ENCODE assay signal across 15 cellular contexts in the genomic region with DNA sequence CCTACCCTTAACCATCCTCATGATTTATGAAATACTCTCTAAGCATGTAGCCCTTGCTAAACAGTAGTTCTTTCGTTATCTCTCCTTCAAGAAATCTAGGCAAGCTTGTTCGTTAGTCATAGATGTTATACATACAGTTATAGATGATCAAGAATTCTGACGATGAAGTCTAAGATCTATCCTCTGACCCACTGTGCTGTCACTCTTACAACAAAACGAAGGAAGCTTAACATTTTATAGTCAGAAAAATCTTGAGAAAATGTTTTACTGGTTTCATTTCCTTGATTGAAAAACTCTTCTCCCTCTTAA.
DNase-seq lines count a peak whose midpoint lies in the region; ATAC-seq, FAIRE-seq and TF ChIP-seq lines count a peak whose summit lies in the region.
"Had no signal": no experiment of that assay in that cellular context is flagged by ENCODE, and none has a peak within 500 bp of the region (broad histone marks: within the 10 kb centered on the region; RNA-seq: fewer than 3 reads in every experiment).

No MANE protein-coding gene starts in this region.

- peak overlapping the region; percentile 41 for H3K9ac ChIP-seq in Karpas-422 (ENCODE audit: low read length)

- peak overlapping the region; percentile 6 for H3K4me3 Mint-ChIP-seq in CD8-positive, alpha-beta T cell
- H3K4me3 Mint-ChIP-seq in activated CD4-positive, alpha-beta T cell treated with anti-CD3 and anti-CD28 coated beads, Interleukin-2, amount 10 ng/mL, durations not matched to agents 7 days and 5 days: no peak overlapping the region

- H4K20me1 ChIP-seq in Karpas-422 (ENCODE audit: insufficient read depth, low read depth, low read length): peaks cover 51% of the 10 kb centered on the region; the same call in 1 of the 2 replicates
- peaks cover 68% of the 10 kb centered on the region for H4K20me1 ChIP-seq in osteoblast (ENCODE audit: insufficient read depth, low read length)

- no peak for TF ChIP-seq CTCF in CD8-positive, alpha-beta T cell (IDR thresholded peaks at IDR 0.05)
- TF ChIP-seq CTCF in bronchial epithelial cell (IDR thresholded peaks at IDR 0.05; ENCODE audit: insufficient read depth, low read length, severe bottlenecking): no peak
- no peak for TF ChIP-seq CTCF in osteoblast (IDR thresholded peaks at IDR 0.05; ENCODE audit: extremely low read depth, low read depth, low read length)

- H3K4me2 ChIP-seq in Karpas-422 (ENCODE audit: low read depth, low read length, poor library complexity, severe bottlenecking): peak overlapping the region; percentile 65
- H3K4me2 ChIP-seq in osteoblast (ENCODE audit: insufficient read depth, low read length): peak overlapping the region; percentile 39

- intact Hi-C loops in CD8-positive, alpha-beta T cell (cut with DNase I, micrococcal nuclease): loop anchor here in 1 of 2 experiments (10.0 kb wide), 1 partner anchor 300 kb away; a partner anchor contains a TSS
- intact Hi-C loops in left colon (cut with DNase I, micrococcal nuclease): no loop called here

- no peak for DNase-seq in CD8-positive, alpha-beta T cell
- DNase-seq in Karpas-422 (no peak), bronchial epithelial cell (ENCODE audit: low read depth) (peak; percentile 72), osteoblast (ENCODE audit: insufficient read length, low spot score, missing footprints) (peak; percentile 49), NCI-H2081 treated with DMSO at 0.1 percent for 48 hours (lab: John Stamatoyannopoulos, UW) (no peak), KBM-7 (no peak), left colon (no peak)
- no peak for DNase-seq in activated CD4-positive, alpha-beta T cell treated with anti-CD3 and anti-CD28 coated beads, Interleukin-2, amount 10 ng/mL, durations not matched to agents 7 days and 5 days
- DNase-seq: activated CD8-positive, alpha-beta memory T cell treated with anti-CD3 and anti-CD28 coated beads for 24 hours; cerebellar nuclear complex; mesendoderm; NCI-H2227 treated with DMSO at 0.1 percent for 48 hours; SHP77 treated with DMSO at 0.1 percent for 48 hours had no signal

- H3K9me2 ChIP-seq in Karpas-422 (replicated peaks; ENCODE audit: insufficient read depth, low read length): no peaks in the 10 kb centered on the region

- no peak for FAIRE-seq in bronchial epithelial cell (lab: Jason Lieb, UNC)
- FAIRE-seq: D721Med had no signal

- in situ Hi-C loops in KBM-7 (cut with MboI; ENCODE audit: low pct_unique_long_range_greater_than_20kb, low sequenced_read_pairs): no loop called here

- peaks cover 43% of the 10 kb centered on the region for H3K79me2 ChIP-seq in Karpas-422 (ENCODE audit: low read length)
- peaks cover 57% of the 10 kb centered on the region for H3K79me2 ChIP-seq in osteoblast (ENCODE audit: insufficient read depth, low read length)

- peaks cover 69% of the 10 kb centered on the region for H3K4me1 Mint-ChIP-seq in CD8-positive, alpha-beta T cell (ENCODE audit: low read depth)
- peaks cover 44% of the 10 kb centered on the region for H3K4me1 Mint-ChIP-seq in activated CD4-positive, alpha-beta T cell treated with anti-CD3 and anti-CD28 coated beads, Interleukin-2, amount 10 ng/mL, durations not matched to agents 7 days and 5 days

- H3K27me3 ChIP-seq in CD8-positive, alpha-beta T cell (ENCODE audit: insufficient read depth, low read length): no peaks in the 10 kb centered on the region
- H3K27me3 ChIP-seq in Karpas-422 (ENCODE audit: low read length) (no peaks in the 10 kb centered on the region), bronchial epithelial cell (ENCODE audit: control insufficient read depth, insufficient read depth, low read length) (no peaks in the 10 kb centered on the region), osteoblast (ENCODE audit: insufficient read depth, low read length) (no peaks in the 10 kb centered on the region)

- POLR2A ChIA-PET in CD8-positive, alpha-beta T cell (lab: Charles Lee): no interaction called here
- POLR2A ChIA-PET in activated CD4-positive, alpha-beta T cell treated with anti-CD3 and anti-CD28 coated beads, Interleukin-2, amount 10 ng/mL, durations not matched to agents 7 days and 5 days (lab: Charles Lee): no interaction called here

- H2AFZ ChIP-seq in Karpas-422 (ENCODE audit: low read length) (no peak overlapping the region), osteoblast (ENCODE audit: low read length) (no peak overlapping the region)

- H3K27ac Mint-ChIP-seq in CD8-positive, alpha-beta T cell: peak overlapping the region; percentile 69
- H3K27ac Mint-ChIP-seq in activated CD4-positive, alpha-beta T cell treated with anti-CD3 and anti-CD28 coated beads, Interleukin-2, amount 10 ng/mL, durations not matched to agents 7 days and 5 days: no peak overlapping the region

- CTCF ChIA-PET in CD8-positive, alpha-beta T cell (lab: Charles Lee): no interaction called here
- CTCF ChIA-PET in activated CD4-positive, alpha-beta T cell treated with anti-CD3 and anti-CD28 coated beads, Interleukin-2, amount 10 ng/mL, durations not matched to agents 7 days and 5 days (lab: Charles Lee): interaction anchor here (1.2 kb wide), 1 partner anchor 9 kb away, joined by 3 read pairs; no protein-coding TSS in a partner anchor

- peaks cover 2% of the 10 kb centered on the region for H3K9me3 Mint-ChIP-seq in CD8-positive, alpha-beta T cell
- H3K9me3 Mint-ChIP-seq in activated CD4-positive, alpha-beta T cell treated with anti-CD3 and anti-CD28 coated beads, Interleukin-2, amount 10 ng/mL, durations not matched to agents 7 days and 5 days: no peaks in the 10 kb centered on the region

- peaks cover 1% of the 10 kb centered on the region for H3K36me3 Mint-ChIP-seq in CD8-positive, alpha-beta T cell
- H3K36me3 Mint-ChIP-seq in activated CD4-positive, alpha-beta T cell treated with anti-CD3 and anti-CD28 coated beads, Interleukin-2, amount 10 ng/mL, durations not matched to agents 7 days and 5 days (ENCODE audit: low read depth): peaks cover 1% of the 10 kb centered on the region

- peaks cover 41% of the 10 kb centered on the region for H3K4me1 ChIP-seq in CD8-positive, alpha-beta T cell (ENCODE audit: insufficient read depth, low read length)
- peaks cover 65% of the 10 kb centered on the region for H3K4me1 ChIP-seq in Karpas-422 (ENCODE audit: low read length)
- H3K4me1 ChIP-seq in osteoblast (ENCODE audit: insufficient read depth, low read length): peaks cover 16% of the 10 kb centered on the region

- H3K27ac ChIP-seq in CD8-positive, alpha-beta T cell (ENCODE audit: low read depth, low read length): no peak overlapping the region
- H3K27ac ChIP-seq in Karpas-422 (ENCODE audit: low read length) (peak overlapping the region; percentile 77), osteoblast (ENCODE audit: low read depth, low read length) (peak overlapping the region; percentile 34)

- H3K27me3 Mint-ChIP-seq in CD8-positive, alpha-beta T cell (ENCODE audit: low read depth): no peaks in the 10 kb centered on the region
- H3K27me3 Mint-ChIP-seq in activated CD4-positive, alpha-beta T cell treated with anti-CD3 and anti-CD28 coated beads, Interleukin-2, amount 10 ng/mL, durations not matched to agents 7 days and 5 days: no peaks in the 10 kb centered on the region

- no peak overlapping the region for H3K4me3 ChIP-seq in CD8-positive, alpha-beta T cell (ENCODE audit: low read depth, low read length)
- H3K4me3 ChIP-seq in Karpas-422 (ENCODE audit: low read length): peak overlapping the region; percentile 25; the same call in 1 of the 2 replicates
- H3K4me3 ChIP-seq in bronchial epithelial cell (ENCODE audit: low read depth, low read length): no peak overlapping the region
- no peak overlapping the region for H3K4me3 ChIP-seq in osteoblast (ENCODE audit: insufficient read depth, low read length)

- no peaks in the 10 kb centered on the region for H3K9me3 ChIP-seq in CD8-positive, alpha-beta T cell (ENCODE audit: low read length)
- H3K9me3 ChIP-seq in Karpas-422 (ENCODE audit: low read length) (no peaks in the 10 kb centered on the region), osteoblast (ENCODE audit: low read depth, low read length) (no peaks in the 10 kb centered on the region)

- no peaks in the 10 kb centered on the region for H3K36me3 ChIP-seq in CD8-positive, alpha-beta T cell (ENCODE audit: insufficient read depth, low read length)
- H3K36me3 ChIP-seq in Karpas-422 (ENCODE audit: insufficient read depth, low read length) (no peaks in the 10 kb centered on the region), bronchial epithelial cell (ENCODE audit: control insufficient read depth, insufficient read depth, low read length) (no peaks in the 10 kb centered on the region), osteoblast (ENCODE audit: insufficient read depth, low read length) (no peaks in the 10 kb centered on the region)

- ATAC-seq in CD8-positive, alpha-beta T cell: no peak
- no peak for ATAC-seq in left colon
- ATAC-seq: sciatic nerve had no signal

Comparison
In these comparisons a context has a peak if more than half of its experiments do, and no peak if none do; other contexts are left out.
1. DNase-seq: peak in bronchial epithelial cell (single experiment) and osteoblast (single experiment); none in CD8-positive, alpha-beta T cell (0 of 7), Karpas-422 (single experiment), NCI-H2081 treated with DMSO at 0.1 percent for 48 hours (single experiment), KBM-7 (single experiment), left colon (0 of 2) and activated CD4-positive, alpha-beta T cell treated with anti-CD3 and anti-CD28 coated beads, Interleukin-2, amount 10 ng/mL, durations not matched to agents 7 days and 5 days (single experiment).